20 cellular contexts compared by ENCODE assay signal in the genomic region with DNA sequence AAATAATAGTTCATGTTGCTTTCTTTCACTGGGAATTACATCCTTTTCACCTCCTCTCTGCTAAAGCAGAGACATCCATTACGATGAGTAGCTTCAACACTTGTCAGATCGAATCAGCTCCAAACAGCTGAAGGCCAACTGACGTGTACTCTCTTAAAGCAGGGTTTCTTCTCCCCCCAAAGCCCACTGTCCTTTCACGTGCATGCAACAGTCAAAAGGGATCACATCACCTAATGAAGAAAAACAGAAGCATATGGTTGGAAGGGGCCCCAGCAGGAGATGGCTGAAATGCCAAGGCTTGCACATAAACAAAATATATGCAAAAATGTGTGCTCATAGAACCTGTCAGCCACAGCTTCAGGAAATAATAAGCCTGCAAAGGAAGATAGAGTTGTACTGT.
DNase-seq lines count a peak whose midpoint lies in the region; TF ChIP-seq lines count a peak whose summit lies in the region.
"Had no signal": no experiment of that assay in that cellular context is flagged by ENCODE, and none has a peak within 500 bp of the region (broad histone marks: within the 10 kb centered on the region; RNA-seq: fewer than 3 reads in every experiment).

No MANE protein-coding gene starts in this region.

- H3K27me3 ChIP-seq in WERI-Rb-1 (ENCODE audit: insufficient read depth, low read depth, severe bottlenecking), result no peaks in the 10 kb centered on the region
- H3K27me3 ChIP-seq: MG63, Peyer's patch had no signal

- peak; percentile 3 to 46 for DNase-seq in NCI-H524 (lab: John Stamatoyannopoulos, UW)
- DNase-seq in NCI-H524 treated with DMSO at 0.1 percent for 48 hours (lab: John Stamatoyannopoulos, UW), result no peak
- peak; percentile 60 for DNase-seq in NCI-H446 treated with DMSO at 0.1 percent for 48 hours (lab: John Stamatoyannopoulos, UW)
- DNase-seq in WERI-Rb-1, result peak; percentile 64
- peak; percentile 94 for DNase-seq in retina
- no peak for DNase-seq in UCSD-AML1 (lab: John Stamatoyannopoulos, UW; ENCODE audit: unreplicated experiment)
- DNase-seq in NCI-H345 treated with DMSO at 0.1 percent for 48 hours (lab: John Stamatoyannopoulos, UW; ENCODE audit: unreplicated experiment), result no peak
- DNase-seq in NCI-H2081 treated with DMSO at 0.1 percent for 48 hours (lab: John Stamatoyannopoulos, UW), result no peak
- DNase-seq: DND-41, GOT3, HCEC 1CT, Kasumi-1, MG63, NCI-H1105, NCI-H1694, NCI-H2081, NCI-H510A treated with DMSO at 0.1 percent for 48 hours, Peyer's patch, SJCRH30, T-helper 1 cell had no signal

- H3K4me3 ChIP-seq in WERI-Rb-1 (ENCODE audit: low read depth, low read length), result no peak overlapping the region
- H3K4me3 ChIP-seq: MG63, Peyer's patch, SJCRH30 had no signal

- H3K9me3 ChIP-seq in WERI-Rb-1 (ENCODE audit: severe bottlenecking), result no peaks in the 10 kb centered on the region
- H3K9me3 ChIP-seq: MG63, Peyer's patch, SJCRH30 had no signal

- H3K36me3 ChIP-seq in WERI-Rb-1, result no peaks in the 10 kb centered on the region
- H3K36me3 ChIP-seq: MG63, Peyer's patch, SJCRH30 had no signal

- no peak for TF ChIP-seq CTCF in WERI-Rb-1 (IDR thresholded peaks at IDR 0.05; ENCODE audit: low read depth, low read length)

- peak overlapping the region; percentile 10; the same call in 1 of the 2 replicates for H3K27ac ChIP-seq in WERI-Rb-1
- H3K27ac ChIP-seq: Peyer's patch, SJCRH30 had no signal

Comparison
In these comparisons a context has a peak if more than half of its experiments do, and no peak if none do; other contexts are left out.
1. DNase-seq: peak in NCI-H524 (2 of 2), NCI-H446 treated with DMSO at 0.1 percent for 48 hours (single experiment), WERI-Rb-1 (single experiment) and retina (single experiment); none in NCI-H524 treated with DMSO at 0.1 percent for 48 hours (single experiment), UCSD-AML1 (single experiment), NCI-H345 treated with DMSO at 0.1 percent for 48 hours (single experiment) and NCI-H2081 treated with DMSO at 0.1 percent for 48 hours (single experiment).